In genomic region chr5:42036379-42036778, GRCh38 we compare ENCODE assay signal across 37 cellular contexts.
"Had no signal": no experiment of that assay in that cellular context is flagged by ENCODE, and none has a peak within 500 bp of the region (broad histone marks: within the 10 kb centered on the region; RNA-seq: fewer than 3 reads in every experiment).

No MANE protein-coding gene starts in this region.

- H3K27me3 ChIP-seq: adrenal gland, ascending aorta, body of pancreas, brain microvascular endothelial cell, breast epithelium, cardiac muscle cell had no signal

- H3K36me3 Mint-ChIP-seq: activated naive CD4-positive, alpha-beta T cell treated with anti-CD3 and anti-CD28 coated beads, Interleukin-2, amount 10 ng/mL, durations not matched to agents 7 days and 5 days; activated naive CD4-positive, alpha-beta T cell treated with anti-CD3 and anti-CD28 coated beads, Interleukin-2, amount 50 U/mL, for 24 hours; activated naive CD4-positive, alpha-beta T cell treated with anti-CD3 and anti-CD28 coated beads, Interleukin-2, amount 50 U/mL, for 72 hours; activated naive CD8-positive, alpha-beta T cell; activated naive CD8-positive, alpha-beta T cell treated with anti-CD3 and anti-CD28 coated beads for 36 hours; activated naive CD8-positive, alpha-beta T cell treated with anti-CD3 and anti-CD28 coated beads, Interleukin-2, amount 10 ng/mL, durations not matched to agents 7 days and 5 days; brain had no signal

- H3K9me3 ChIP-seq: adrenal gland, ascending aorta, body of pancreas, breast epithelium had no signal

- H3K4me3 Mint-ChIP-seq: activated naive CD4-positive, alpha-beta T cell treated with anti-CD3 and anti-CD28 coated beads for 36 hours; activated naive CD4-positive, alpha-beta T cell treated with anti-CD3 and anti-CD28 coated beads, Interleukin-2, amount 10 ng/mL, durations not matched to agents 7 days and 5 days; activated naive CD4-positive, alpha-beta T cell treated with anti-CD3 and anti-CD28 coated beads, Interleukin-2, amount 50 U/mL, for 24 hours; activated naive CD8-positive, alpha-beta T cell; activated naive CD8-positive, alpha-beta T cell treated with anti-CD3 and anti-CD28 coated beads for 36 hours; activated naive CD8-positive, alpha-beta T cell treated with anti-CD3 and anti-CD28 coated beads, Interleukin-2, amount 10 ng/mL, durations not matched to agents 7 days and 5 days; activated naive CD8-positive, alpha-beta T cell treated with anti-CD3 and anti-CD28 coated beads, Interleukin-2, amount 50 U/mL, for 24 hours; activated T-cell treated with anti-CD3 and anti-CD28 coated beads, Interleukin-2, amount 50 U/mL, for 24 hours; activated T-cell treated with anti-CD3 and anti-CD28 coated beads, Interleukin-2, amount 50 U/mL, for 4 hours; activated T-cell treated with anti-CD3 and anti-CD28 coated beads, Interleukin-2, amount 50 U/mL, for 72 hours; activated T-helper 1 cell treated with anti-CD3 and anti-CD28 coated beads, Interleukin-12 subunit alpha, Interleukin-12 subunit beta, Interleukin-2, Interleukin-4 antibody, amounts not matched to agents 30 ng/mL and 10 ng/mL and 1 ng/mL, durations not matched to agents 14 hours and 24 hours and 36 hours; activated T-helper 17 cell treated with anti-CD3 and anti-CD28 coated beads, Interleukin-2, amount 50 U/mL, for 72 hours; brain; central memory CD8-positive, alpha-beta T cell had no signal

- H3K27me3 Mint-ChIP-seq: activated naive CD4-positive, alpha-beta T cell treated with anti-CD3 and anti-CD28 coated beads, Interleukin-2, amount 10 ng/mL, durations not matched to agents 7 days and 5 days; brain had no signal

- H3K4me1 ChIP-seq: adrenal gland, ascending aorta, body of pancreas, breast epithelium had no signal

- H3K27ac Mint-ChIP-seq: activated naive CD4-positive, alpha-beta T cell treated with anti-CD3 and anti-CD28 coated beads for 36 hours; activated naive CD4-positive, alpha-beta T cell treated with anti-CD3 and anti-CD28 coated beads, Interleukin-2, amount 10 ng/mL, durations not matched to agents 7 days and 5 days; activated naive CD4-positive, alpha-beta T cell treated with anti-CD3 and anti-CD28 coated beads, Interleukin-2, amount 50 U/mL, for 24 hours; activated naive CD4-positive, alpha-beta T cell treated with anti-CD3 and anti-CD28 coated beads, Interleukin-2, amount 50 U/mL, for 72 hours; activated naive CD8-positive, alpha-beta T cell; activated naive CD8-positive, alpha-beta T cell treated with anti-CD3 and anti-CD28 coated beads for 36 hours; activated naive CD8-positive, alpha-beta T cell treated with anti-CD3 and anti-CD28 coated beads, Interleukin-2, amount 10 ng/mL, durations not matched to agents 7 days and 5 days; activated naive CD8-positive, alpha-beta T cell treated with anti-CD3 and anti-CD28 coated beads, Interleukin-2, amount 50 U/mL, for 24 hours; activated T-cell treated with anti-CD3 and anti-CD28 coated beads, Interleukin-2, amount 50 U/mL, for 24 hours; activated T-cell treated with anti-CD3 and anti-CD28 coated beads, Interleukin-2, amount 50 U/mL, for 72 hours; activated T-helper 1 cell treated with anti-CD3 and anti-CD28 coated beads, Interleukin-12 subunit alpha, Interleukin-12 subunit beta, Interleukin-2, Interleukin-4 antibody, amounts not matched to agents 30 ng/mL and 10 ng/mL and 1 ng/mL, durations not matched to agents 14 hours and 24 hours and 36 hours; activated T-helper 17 cell treated with anti-CD3 and anti-CD28 coated beads, Interleukin-2, amount 50 U/mL, for 72 hours; activated T-helper 2 cell treated with anti-CD3 and anti-CD28 coated beads, Interferon-gamma antibody, Interleukin-2, Interleukin-4, amounts not matched to agents 10 μg/mL and 5 μg/mL and 100 μg/mL, durations not matched to agents 14 hours and 24 hours and 36 hours; brain had no signal

- H3K9me3 Mint-ChIP-seq: activated naive CD4-positive, alpha-beta T cell treated with anti-CD3 and anti-CD28 coated beads for 36 hours; activated naive CD4-positive, alpha-beta T cell treated with anti-CD3 and anti-CD28 coated beads, Interleukin-2, amount 10 ng/mL, durations not matched to agents 7 days and 5 days; activated naive CD4-positive, alpha-beta T cell treated with anti-CD3 and anti-CD28 coated beads, Interleukin-2, amount 50 U/mL, for 24 hours; activated naive CD4-positive, alpha-beta T cell treated with anti-CD3 and anti-CD28 coated beads, Interleukin-2, amount 50 U/mL, for 72 hours; activated naive CD8-positive, alpha-beta T cell treated with anti-CD3 and anti-CD28 coated beads for 36 hours; activated naive CD8-positive, alpha-beta T cell treated with anti-CD3 and anti-CD28 coated beads, Interleukin-2, amount 10 ng/mL, durations not matched to agents 7 days and 5 days; activated naive CD8-positive, alpha-beta T cell treated with anti-CD3 and anti-CD28 coated beads, Interleukin-2, amount 50 U/mL, for 24 hours; activated T-cell treated with anti-CD3 and anti-CD28 coated beads, Interleukin-2, amount 50 U/mL, for 24 hours; activated T-cell treated with anti-CD3 and anti-CD28 coated beads, Interleukin-2, amount 50 U/mL, for 4 hours; activated T-cell treated with anti-CD3 and anti-CD28 coated beads, Interleukin-2, amount 50 U/mL, for 72 hours; activated T-helper 1 cell treated with anti-CD3 and anti-CD28 coated beads, Interleukin-12 subunit alpha, Interleukin-12 subunit beta, Interleukin-2, Interleukin-4 antibody, amounts not matched to agents 30 ng/mL and 10 ng/mL and 1 ng/mL, durations not matched to agents 14 hours and 24 hours and 36 hours; activated T-helper 17 cell treated with anti-CD3 and anti-CD28 coated beads, Interleukin-2, amount 50 U/mL, for 72 hours; activated T-helper 2 cell treated with anti-CD3 and anti-CD28 coated beads, Interferon-gamma antibody, Interleukin-2, Interleukin-4, amounts not matched to agents 10 μg/mL and 5 μg/mL and 100 μg/mL, durations not matched to agents 14 hours and 24 hours and 36 hours; central memory CD8-positive, alpha-beta T cell had no signal

- H3K4me3 ChIP-seq: adrenal gland, ascending aorta, body of pancreas, breast epithelium, cardiac muscle cell had no signal

- H3K27ac ChIP-seq: adrenal gland, ascending aorta, body of pancreas, brain microvascular endothelial cell, breast epithelium, cardiac muscle cell had no signal

- DNase-seq: activated effector memory CD4-positive, alpha-beta T cell treated with anti-CD3 and anti-CD28 coated beads, Interleukin-2, amount 50 U/mL, for 16 hours; activated effector memory CD4-positive, alpha-beta T cell treated with Interleukin-2 at 50 U/mL for 16 hours; activated gamma-delta T cell; activated gamma-delta T cell treated with Interleukin-2 at 50 U/mL for 16 hours; activated naive CD4-positive, alpha-beta T cell; activated naive CD4-positive, alpha-beta T cell treated with anti-CD3 and anti-CD28 coated beads for 36 hours; activated naive CD4-positive, alpha-beta T cell treated with anti-CD3 and anti-CD28 coated beads, Interleukin-2, amount 10 ng/mL, durations not matched to agents 7 days and 5 days; activated naive CD4-positive, alpha-beta T cell treated with anti-CD3 and anti-CD28 coated beads, Interleukin-2, amount 50 U/mL, for 16 hours; activated naive CD4-positive, alpha-beta T cell treated with Interleukin-2 at 50 U/mL for 16 hours; activated naive CD8-positive, alpha-beta T cell treated with anti-CD3 and anti-CD28 coated beads for 36 hours; activated naive CD8-positive, alpha-beta T cell treated with anti-CD3 and anti-CD28 coated beads, Interleukin-2, amount 10 ng/mL, durations not matched to agents 7 days and 5 days; activated naive CD8-positive, alpha-beta T cell treated with anti-CD3 and anti-CD28 coated beads, Interleukin-2, amount 50 U/mL, for 24 hours; activated T-cell treated with anti-CD3 and anti-CD28 coated beads, Interleukin-2, amount 50 U/mL, for 24 hours; activated T-cell treated with anti-CD3 and anti-CD28 coated beads, Interleukin-2, amount 50 U/mL, for 4 hours; activated T-cell treated with anti-CD3 and anti-CD28 coated beads, Interleukin-2, amount 50 U/mL, for 48 hours; activated T-cell treated with anti-CD3 and anti-CD28 coated beads, Interleukin-2, amount 50 U/mL, for 72 hours; adrenal gland; amniotic stem cell; amygdala; anterior cingulate cortex; aorta; body of pancreas; brain microvascular endothelial cell; caudate nucleus; central memory CD4-positive, alpha-beta T cell; cerebellar nuclear complex had no signal

- H3K4me1 Mint-ChIP-seq: activated naive CD4-positive, alpha-beta T cell treated with anti-CD3 and anti-CD28 coated beads, Interleukin-2, amount 10 ng/mL, durations not matched to agents 7 days and 5 days; activated naive CD4-positive, alpha-beta T cell treated with anti-CD3 and anti-CD28 coated beads, Interleukin-2, amount 50 U/mL, for 24 hours; activated naive CD8-positive, alpha-beta T cell treated with anti-CD3 and anti-CD28 coated beads for 36 hours; activated naive CD8-positive, alpha-beta T cell treated with anti-CD3 and anti-CD28 coated beads, Interleukin-2, amount 10 ng/mL, durations not matched to agents 7 days and 5 days; activated naive CD8-positive, alpha-beta T cell treated with anti-CD3 and anti-CD28 coated beads, Interleukin-2, amount 50 U/mL, for 24 hours; activated T-helper 17 cell treated with anti-CD3 and anti-CD28 coated beads, Interleukin-2, amount 50 U/mL, for 72 hours; brain; central memory CD8-positive, alpha-beta T cell had no signal

- H3K36me3 ChIP-seq: adrenal gland, ascending aorta, brain microvascular endothelial cell, breast epithelium, cardiac muscle cell had no signal

- ATAC-seq: activated naive CD4-positive, alpha-beta T cell treated with anti-CD3 and anti-CD28 coated beads, Interleukin-2, amount 50 U/mL, for 72 hours; activated naive CD8-positive, alpha-beta T cell treated with anti-CD3 and anti-CD28 coated beads, Interleukin-2, amount 50 U/mL, for 24 hours; activated T-cell treated with anti-CD3 and anti-CD28 coated beads, Interleukin-2, amount 50 U/mL, for 4 hours; activated T-cell treated with anti-CD3 and anti-CD28 coated beads, Interleukin-2, amount 50 U/mL, for 72 hours; activated T-helper 17 cell treated with anti-CD3 and anti-CD28 coated beads, Interleukin-2, amount 50 U/mL, for 72 hours; body of pancreas had no signal
